Comparison of ENCODE assay signal across 1 cellular context in genomic region chr2:39107156-39107555, GRCh38.
TF ChIP-seq lines count a peak whose summit lies in the region.

No MANE protein-coding gene starts in this region.

TF ChIP-seq in HEK293, 187 proteins besides CTCF, POLR2A, EP300 and RAD21 (continued from another document):
- TF ChIP-seq PRDM10 (tag by site-specific recombination; IDR thresholded peaks at IDR 0.05) (peak; percentile 80; the same call in 1 of the 2 replicates), MYNN (tag by site-specific recombination; IDR thresholded peaks at IDR 0.05; ENCODE audit: borderline replicate concordance) (no peak), ZNF132 (tag by site-specific recombination; IDR thresholded peaks at IDR 0.05; ENCODE audit: borderline replicate concordance) (no peak), ZBTB44 (tag by site-specific recombination; IDR thresholded peaks at IDR 0.05) (0 out of 2 replicates have a peak, but pooled peaks have one; percentile 43), ZNF560 (tag by site-specific recombination; IDR thresholded peaks at IDR 0.05; ENCODE audit: borderline replicate concordance) (no peak), PATZ1 (tag by site-specific recombination; IDR thresholded peaks at IDR 0.05) (no peak), ZSCAN23 (tag by site-specific recombination; IDR thresholded peaks at IDR 0.05) (no peak), ZBTB20 (tag by site-specific recombination; IDR thresholded peaks at IDR 0.05) (peak; percentile 94), ZXDB (tag by site-specific recombination; IDR thresholded peaks at IDR 0.05) (no peak), ZNF10 (tag by site-specific recombination; IDR thresholded peaks at IDR 0.05) (no peak), ZNF404 (tag by site-specific recombination; IDR thresholded peaks at IDR 0.05) (no peak), PRDM1 (tag by site-specific recombination; IDR thresholded peaks at IDR 0.05) (peak; percentile 99), ZNF791 (tag by site-specific recombination; IDR thresholded peaks at IDR 0.05) (no peak), ZNF488 (tag by site-specific recombination; IDR thresholded peaks at IDR 0.05) (no peak), YY2 (tag by site-specific recombination; IDR thresholded peaks at IDR 0.05) (no peak), ZNF561 (tag by site-specific recombination; IDR thresholded peaks at IDR 0.05; ENCODE audit: borderline replicate concordance) (no peak)
